18 cellular contexts compared by ENCODE assay signal in genomic region chr15:57548325-57548724, GRCh38. TPM values are rescaled to one million over a fixed set of nuclear protein-coding genes. Genes with fewer than 3 reads are reported as not detected.
DNase-seq lines count a peak whose midpoint lies in the region; ATAC-seq and TF ChIP-seq lines count a peak whose summit lies in the region.
"Had no signal": no experiment of that assay in that cellular context is flagged by ENCODE, and none has a peak within 500 bp of the region (broad histone marks: within the 10 kb centered on the region; RNA-seq: fewer than 3 reads in every experiment).

No MANE protein-coding gene starts in this region.

- H3K9me3 Mint-ChIP-seq in endothelial cell (ENCODE audit: unreplicated experiment) (no peaks in the 10 kb centered on the region), progenitor cell of endocrine pancreas (ENCODE audit: low read depth) (no peaks in the 10 kb centered on the region)

- peaks cover 29% of the 10 kb centered on the region for H3K4me1 ChIP-seq in mesendoderm (ENCODE audit: control insufficient read depth, low read depth, low read length)

- no peak for ATAC-seq in HG02571 (IDR thresholded peaks at IDR 0.05; ENCODE audit: unreplicated experiment)

- H3K4me3 Mint-ChIP-seq in endothelial cell (ENCODE audit: unreplicated experiment): peak overlapping the region; percentile 22
- no peak overlapping the region for H3K4me3 Mint-ChIP-seq in progenitor cell of endocrine pancreas (ENCODE audit: low read depth)

- no peaks in the 10 kb centered on the region for H3K79me2 ChIP-seq in mesendoderm (ENCODE audit: control insufficient read depth, insufficient read depth, low read length)

- no peak overlapping the region for H3K23ac ChIP-seq in mesendoderm (ENCODE audit: low read length)

- H3K4me1 Mint-ChIP-seq in endothelial cell (ENCODE audit: unreplicated experiment) (peaks cover 43% of the 10 kb centered on the region), progenitor cell of endocrine pancreas (ENCODE audit: low read depth) (peaks cover 28% of the 10 kb centered on the region)

- TF ChIP-seq CTCF in VCaP (conservative IDR thresholded peaks at IDR 0.05) (no peak), endothelial cell (IDR thresholded peaks at IDR 0.05; ENCODE audit: unreplicated experiment) (no peak), progenitor cell of endocrine pancreas (IDR thresholded peaks at IDR 0.05; ENCODE audit: unreplicated experiment) (no peak), GM10266 (IDR thresholded peaks at IDR 0.05; ENCODE audit: control insufficient read depth, insufficient read depth, low read depth, missing control alignments) (no peak)

- no peak overlapping the region for H3K9ac ChIP-seq in mesendoderm (ENCODE audit: low read length)
- H3K9ac ChIP-seq: GM23248 had no signal

- no peak overlapping the region for H4K8ac ChIP-seq in mesendoderm (ENCODE audit: low read depth, low read length)

- no peak overlapping the region for H2BK120ac ChIP-seq in mesendoderm (ENCODE audit: low read depth, low read length)

- no peak overlapping the region for H3K4me2 ChIP-seq in mesendoderm (ENCODE audit: low read length)

- H4K5ac ChIP-seq in mesendoderm (ENCODE audit: low read length): no peak overlapping the region

- H3K27ac ChIP-seq in VCaP (peak overlapping the region; percentile 59), mesendoderm (ENCODE audit: low read depth, low read length) (no peak overlapping the region)
- H3K27ac ChIP-seq: GM23248, HL-60 had no signal

- DNase-seq in endothelial cell (ENCODE audit: low spot score) (no peak), mesendoderm (no peak), progenitor cell of endocrine pancreas (ENCODE audit: low spot score, unreplicated experiment) (no peak), GM10266 (ENCODE audit: extremely low spot score) (no peak), amniotic stem cell (lab: John Stamatoyannopoulos, UW) (no peak)
- DNase-seq in activated effector memory CD4-positive, alpha-beta T cell treated with Interleukin-2 at 50 U/mL for 16 hours: no peak
- DNase-seq: DMS79 treated with DMSO at 0.1 percent for 48 hours, GM23248, KBM-7, NCI-H1048, NCI-H146, NCI-H226, NCI-H526 had no signal

- no peaks in the 10 kb centered on the region for H3K79me1 ChIP-seq in mesendoderm (ENCODE audit: low read length)

- no peak overlapping the region for H2BK5ac ChIP-seq in mesendoderm (ENCODE audit: low read length)

- H3K4me3 ChIP-seq in mesendoderm (ENCODE audit: low read length): no peak overlapping the region
- H3K4me3 ChIP-seq: GM23248 had no signal

- no peak overlapping the region for H3K4ac ChIP-seq in mesendoderm (ENCODE audit: low read depth, low read length)

- peak overlapping the region; percentile 80 for H3K27ac Mint-ChIP-seq in endothelial cell (ENCODE audit: unreplicated experiment)
- H3K27ac Mint-ChIP-seq in progenitor cell of endocrine pancreas: peak overlapping the region; percentile 43

- H3K56ac ChIP-seq in mesendoderm (ENCODE audit: low read length): peak overlapping the region; percentile 22

- no peaks in the 10 kb centered on the region for H3K36me3 ChIP-seq in mesendoderm (ENCODE audit: control insufficient read depth, insufficient read depth, low read length)

- no peak overlapping the region for H2AK5ac ChIP-seq in mesendoderm (ENCODE audit: low read length)

- H2BK15ac ChIP-seq in mesendoderm (replicated peaks; ENCODE audit: low read depth): no peak overlapping the region

- H3K36me3 Mint-ChIP-seq in endothelial cell (ENCODE audit: low read depth, unreplicated experiment) (peaks cover 80% of the 10 kb centered on the region), progenitor cell of endocrine pancreas (ENCODE audit: insufficient read depth) (peaks cover 20% of the 10 kb centered on the region)

- no peak overlapping the region for H3K18ac ChIP-seq in mesendoderm (ENCODE audit: low read length)

- peaks cover 11% of the 10 kb centered on the region for H3K27me3 Mint-ChIP-seq in endothelial cell (ENCODE audit: unreplicated experiment)
- H3K27me3 Mint-ChIP-seq in progenitor cell of endocrine pancreas: no peaks in the 10 kb centered on the region

- no peaks in the 10 kb centered on the region for H3K27me3 ChIP-seq in mesendoderm (ENCODE audit: insufficient read depth, low read length, poor library complexity)

- no CpG with 5 or more reads among the region's 1 CpG for WGBS in mesendoderm (ENCODE audit: extremely low coverage, insufficient coverage, low lambda C conversion rate)

RNA-seq across cellular contexts. Expression of gene MYZAP, which starts 43.4 kb away (rescaled TPM):
- total RNA-seq in endothelial cell (ENCODE audit: unreplicated experiment): 55.3 TPM
- 0.59 TPM for polyA plus RNA-seq in mesendoderm (2013, experiment 1 of 2)
- 0.81 TPM for polyA plus RNA-seq in mesendoderm (2013, experiment 2 of 2)
- total RNA-seq in progenitor cell of endocrine pancreas: 11.5 and 11.9 TPM in 2 replicates
- total RNA-seq: A673, GM23248, OCI-LY7 had no signal
